ENCODE assay signal across 9 cellular contexts in the genomic region with DNA sequence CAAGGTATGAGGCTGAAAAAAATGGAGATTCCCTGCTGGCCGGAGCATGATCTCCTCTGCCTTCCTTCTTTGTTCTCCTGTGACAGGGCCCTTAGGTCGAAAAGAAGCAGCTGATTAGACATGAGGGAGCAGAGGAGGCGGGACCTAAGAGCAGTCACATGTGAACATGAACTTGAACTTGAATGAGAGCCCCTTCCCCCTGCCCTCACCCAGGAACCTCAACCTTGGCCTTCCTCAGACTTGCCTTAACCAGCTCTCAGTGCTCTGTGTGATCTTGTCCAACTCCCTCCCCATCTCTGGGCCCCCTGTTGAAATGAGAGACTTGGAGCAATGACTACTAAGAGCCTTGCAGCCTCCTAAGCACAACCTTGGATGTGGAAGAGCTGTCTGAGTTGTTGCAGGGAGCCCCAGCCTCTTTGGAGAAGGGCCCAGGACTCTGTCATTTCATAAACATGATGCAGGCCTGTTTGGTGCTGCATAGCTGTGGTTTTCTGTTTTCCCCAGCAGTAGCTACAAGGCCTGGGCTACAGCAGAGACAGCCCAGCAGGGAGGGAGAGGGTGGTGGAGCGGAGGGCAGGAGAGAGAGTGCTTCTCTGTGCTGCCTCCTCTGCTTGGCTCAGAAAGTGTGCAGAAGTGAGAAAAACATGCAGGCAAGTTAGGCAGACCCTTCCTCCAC.
DNase-seq lines count a peak whose midpoint lies in the region; ATAC-seq and TF ChIP-seq lines count a peak whose summit lies in the region.
"Had no signal": no experiment of that assay in that cellular context is flagged by ENCODE, and none has a peak within 500 bp of the region (broad histone marks: within the 10 kb centered on the region; RNA-seq: fewer than 3 reads in every experiment).

No MANE protein-coding gene starts in this region.

- DNase-seq in activated naive CD4-positive, alpha-beta T cell treated with anti-CD3 and anti-CD28 coated beads for 36 hours = peak; percentile 12
- DNase-seq in activated naive CD4-positive, alpha-beta T cell treated with anti-CD3 and anti-CD28 coated beads, Interleukin-2, amount 10 ng/mL, durations not matched to agents 7 days and 5 days = no peak
- no peak for DNase-seq in esophagus muscularis mucosa (ENCODE audit: extremely low spot score)
- DNase-seq in aorta = peak in 1 of 2 donors; percentile 74
- DNase-seq in NCI-H82 treated with DMSO at 0.1 percent for 48 hours (lab: John Stamatoyannopoulos, UW; ENCODE audit: unreplicated experiment) = no peak
- no peak for DNase-seq in activated effector memory CD4-positive, alpha-beta T cell treated with Interleukin-2 at 50 U/mL for 16 hours
- DNase-seq in activated CD4-positive, alpha-beta T cell treated with anti-CD3 and anti-CD28 coated beads for 1 hour = no peak
- DNase-seq: activated T-cell treated with anti-CD3 and anti-CD28 coated beads, Interleukin-2, amount 50 U/mL, for 4 hours had no signal

- H3K9me3 Mint-ChIP-seq in activated naive CD4-positive, alpha-beta T cell treated with anti-CD3 and anti-CD28 coated beads for 36 hours = peaks cover 2% of the 10 kb centered on the region
- no peaks in the 10 kb centered on the region for H3K9me3 Mint-ChIP-seq in activated naive CD4-positive, alpha-beta T cell treated with anti-CD3 and anti-CD28 coated beads, Interleukin-2, amount 10 ng/mL, durations not matched to agents 7 days and 5 days

- intact Hi-C loops in activated naive CD4-positive, alpha-beta T cell treated with anti-CD3 and anti-CD28 coated beads for 36 hours (cut with micrococcal nuclease) = no loop called here
- intact Hi-C loops in esophagus muscularis mucosa (cut with DNase I) (no loop called here), aorta (cut with DNase I) (no loop called here)

- H3K27me3 Mint-ChIP-seq in activated naive CD4-positive, alpha-beta T cell treated with anti-CD3 and anti-CD28 coated beads for 36 hours (ENCODE audit: low read depth) = no peaks in the 10 kb centered on the region
- H3K27me3 Mint-ChIP-seq in activated naive CD4-positive, alpha-beta T cell treated with anti-CD3 and anti-CD28 coated beads, Interleukin-2, amount 10 ng/mL, durations not matched to agents 7 days and 5 days = peaks cover 28% of the 10 kb centered on the region

- H3K27ac ChIP-seq in esophagus muscularis mucosa (replicated peaks in 1 of 4) = peak overlapping the region in 3 of 4 donors; percentile 13 to 39 (median 30)
- H3K27ac ChIP-seq in muscle layer of colon (ENCODE audit: low read depth, low read length) = peak overlapping the region; percentile 72
- no peak overlapping the region for H3K27ac ChIP-seq in aorta (ENCODE audit: low read depth in 1 of 2, low read length in 2 of 2)

- no peak overlapping the region for H3K27ac Mint-ChIP-seq in activated naive CD4-positive, alpha-beta T cell treated with anti-CD3 and anti-CD28 coated beads for 36 hours
- H3K27ac Mint-ChIP-seq in activated naive CD4-positive, alpha-beta T cell treated with anti-CD3 and anti-CD28 coated beads, Interleukin-2, amount 10 ng/mL, durations not matched to agents 7 days and 5 days = no peak overlapping the region

- H3K36me3 ChIP-seq in esophagus muscularis mucosa (no peaks in the 10 kb centered on the region), muscle layer of colon (ENCODE audit: insufficient read depth, low read length) (no peaks in the 10 kb centered on the region), aorta (ENCODE audit: control insufficient read depth in 1 of 2, insufficient read depth in 2 of 2, low read length in 1 of 2) (no peaks in the 10 kb centered on the region)

- peaks cover 7 to 25% (median 22%) of the 10 kb centered on the region in 4 donors for H3K4me1 ChIP-seq in esophagus muscularis mucosa
- peaks cover 37% of the 10 kb centered on the region for H3K4me1 ChIP-seq in muscle layer of colon (ENCODE audit: insufficient read depth, low read length)
- H3K4me1 ChIP-seq in aorta (ENCODE audit: control insufficient read depth in 1 of 2, insufficient read depth in 2 of 2, low read length in 2 of 2) = no peaks in the 10 kb centered on the region

- H3K9me3 ChIP-seq in esophagus muscularis mucosa = peaks cover 0 to 7% (median 2%) of the 10 kb centered on the region in 4 donors
- H3K9me3 ChIP-seq in muscle layer of colon (ENCODE audit: low read length) = no peaks in the 10 kb centered on the region
- H3K9me3 ChIP-seq in aorta (ENCODE audit: control insufficient read depth, low read length) = no peaks in the 10 kb centered on the region

- no peak for TF ChIP-seq CTCF in esophagus muscularis mucosa (IDR thresholded peaks at IDR 0.05)

- H3K4me1 Mint-ChIP-seq in activated naive CD4-positive, alpha-beta T cell treated with anti-CD3 and anti-CD28 coated beads for 36 hours (ENCODE audit: low read depth) = peaks cover 10% of the 10 kb centered on the region
- H3K4me1 Mint-ChIP-seq in activated naive CD4-positive, alpha-beta T cell treated with anti-CD3 and anti-CD28 coated beads, Interleukin-2, amount 10 ng/mL, durations not matched to agents 7 days and 5 days = no peaks in the 10 kb centered on the region

- H3K4me3 ChIP-seq in esophagus muscularis mucosa = no peak overlapping the region
- H3K4me3 ChIP-seq in muscle layer of colon (ENCODE audit: low read depth in 1 of 2, low read length in 2 of 2) = no peak overlapping the region
- no peak overlapping the region for H3K4me3 ChIP-seq in aorta (ENCODE audit: low read length in 2 of 2)

- no peak for TF ChIP-seq EP300 in esophagus muscularis mucosa (IDR thresholded peaks at IDR 0.05)

- no peak overlapping the region for H3K9ac ChIP-seq in muscle layer of colon (ENCODE audit: low read length)

- CTCF ChIA-PET in activated naive CD4-positive, alpha-beta T cell treated with anti-CD3 and anti-CD28 coated beads for 36 hours (lab: Charles Lee) = interaction anchor here (0.7 to 4.7 kb wide), 3 partner anchors 23 to 898 kb away, joined by 3 to 20 read pairs (median 4); no protein-coding TSS in a partner anchor
- CTCF ChIA-PET in activated naive CD4-positive, alpha-beta T cell treated with anti-CD3 and anti-CD28 coated beads, Interleukin-2, amount 10 ng/mL, durations not matched to agents 7 days and 5 days (lab: Charles Lee) = no interaction called here

- H3K27me3 ChIP-seq in esophagus muscularis mucosa (no peaks in the 10 kb centered on the region), muscle layer of colon (ENCODE audit: control insufficient read depth in 1 of 2, insufficient read depth in 2 of 2, low read length in 2 of 2) (no peaks in the 10 kb centered on the region), aorta (ENCODE audit: control insufficient read depth in 1 of 2, insufficient read depth in 2 of 2, low read length in 1 of 2) (no peaks in the 10 kb centered on the region)

- H3K36me3 Mint-ChIP-seq in activated naive CD4-positive, alpha-beta T cell treated with anti-CD3 and anti-CD28 coated beads for 36 hours (ENCODE audit: low read depth) = no peaks in the 10 kb centered on the region
- no peaks in the 10 kb centered on the region for H3K36me3 Mint-ChIP-seq in activated naive CD4-positive, alpha-beta T cell treated with anti-CD3 and anti-CD28 coated beads, Interleukin-2, amount 10 ng/mL, durations not matched to agents 7 days and 5 days

- ATAC-seq in aorta (ENCODE audit: low FRiP score) = peak; percentile 75

- no peak for TF ChIP-seq POLR2A in esophagus muscularis mucosa (IDR thresholded peaks at IDR 0.05; ENCODE audit: low read depth)

- WGBS in esophagus muscularis mucosa = 60% methylated on average over 4 of the region's 4 CpGs
- WGBS in aorta, 2 donors = 76% methylated on average over 4 of the region's 4 CpGs

- no peak overlapping the region for H3K4me3 Mint-ChIP-seq in activated naive CD4-positive, alpha-beta T cell treated with anti-CD3 and anti-CD28 coated beads for 36 hours
- H3K4me3 Mint-ChIP-seq in activated naive CD4-positive, alpha-beta T cell treated with anti-CD3 and anti-CD28 coated beads, Interleukin-2, amount 10 ng/mL, durations not matched to agents 7 days and 5 days = no peak overlapping the region
- H3K4me3 Mint-ChIP-seq: activated T-cell treated with anti-CD3 and anti-CD28 coated beads, Interleukin-2, amount 50 U/mL, for 4 hours had no signal

Comparison
In these comparisons a context has a peak if more than half of its experiments do, and no peak if none do; other contexts are left out.
1. H3K27ac ChIP-seq: peak in esophagus muscularis mucosa (3 of 4) and muscle layer of colon (single experiment); none in aorta (0 of 2).